ENCODE assay signal across 1 cellular context in the genomic region with DNA sequence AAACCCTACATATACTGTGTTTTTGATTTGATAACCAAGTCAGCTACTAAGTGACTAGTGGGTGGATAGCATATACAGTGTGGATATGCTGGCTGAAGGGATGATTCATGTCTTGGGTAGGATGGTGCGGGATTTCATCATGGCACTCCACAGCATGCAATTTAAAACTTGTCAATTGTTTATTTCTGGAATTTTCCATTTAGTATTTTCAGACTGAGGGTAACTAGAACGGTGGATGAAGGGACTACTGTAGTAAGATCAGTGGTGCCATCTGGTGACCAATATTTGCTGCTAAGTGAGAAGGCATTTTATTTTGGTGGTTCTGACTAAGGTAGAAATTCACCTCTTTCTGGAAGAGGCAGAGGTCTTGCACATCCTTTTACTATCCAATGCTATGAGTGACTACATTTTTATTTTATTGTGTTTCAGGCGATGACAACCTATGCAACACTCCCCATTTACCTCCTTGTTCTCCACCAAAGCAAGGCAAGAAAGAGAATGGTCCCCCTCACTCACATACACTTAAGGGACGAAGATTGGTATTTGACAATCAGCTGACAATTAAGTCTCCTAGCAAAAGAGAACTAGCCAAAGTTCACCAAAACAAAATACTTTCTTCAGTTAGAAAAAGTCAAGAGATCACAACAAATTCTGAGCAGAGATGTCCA.
TF ChIP-seq lines count a peak whose summit lies in the region.

No MANE protein-coding gene starts in this region.

TF ChIP-seq in IMR-90, 13 proteins besides CTCF, POLR2A, EP300 and RAD21 (continued from another document):
- TF ChIP-seq BHLHE40 (IDR thresholded peaks at IDR 0.05; ENCODE audit: low read depth, low read length) (peak; percentile 78), CEBPB (IDR thresholded peaks at IDR 0.05; ENCODE audit: low read depth, low read length) (peak; percentile 96)
- TF ChIP-seq, protein P1, sequence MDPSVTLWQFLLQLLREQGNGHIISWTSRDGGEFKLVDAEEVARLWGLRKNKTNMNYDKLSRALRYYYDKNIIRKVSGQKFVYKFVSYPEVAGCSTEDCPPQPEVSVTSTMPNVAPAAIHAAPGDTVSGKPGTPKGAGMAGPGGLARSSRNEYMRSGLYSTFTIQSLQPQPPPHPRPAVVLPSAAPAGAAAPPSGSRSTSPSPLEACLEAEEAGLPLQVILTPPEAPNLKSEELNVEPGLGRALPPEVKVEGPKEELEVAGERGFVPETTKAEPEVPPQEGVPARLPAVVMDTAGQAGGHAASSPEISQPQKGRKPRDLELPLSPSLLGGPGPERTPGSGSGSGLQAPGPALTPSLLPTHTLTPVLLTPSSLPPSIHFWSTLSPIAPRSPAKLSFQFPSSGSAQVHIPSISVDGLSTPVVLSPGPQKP (IDR thresholded peaks at IDR 0.05; ENCODE audit: borderline replicate concordance, low read depth, low read length), result no peak
TF ChIP-seq in IMR-90: peak in this region for 6.
